In the genomic region with DNA sequence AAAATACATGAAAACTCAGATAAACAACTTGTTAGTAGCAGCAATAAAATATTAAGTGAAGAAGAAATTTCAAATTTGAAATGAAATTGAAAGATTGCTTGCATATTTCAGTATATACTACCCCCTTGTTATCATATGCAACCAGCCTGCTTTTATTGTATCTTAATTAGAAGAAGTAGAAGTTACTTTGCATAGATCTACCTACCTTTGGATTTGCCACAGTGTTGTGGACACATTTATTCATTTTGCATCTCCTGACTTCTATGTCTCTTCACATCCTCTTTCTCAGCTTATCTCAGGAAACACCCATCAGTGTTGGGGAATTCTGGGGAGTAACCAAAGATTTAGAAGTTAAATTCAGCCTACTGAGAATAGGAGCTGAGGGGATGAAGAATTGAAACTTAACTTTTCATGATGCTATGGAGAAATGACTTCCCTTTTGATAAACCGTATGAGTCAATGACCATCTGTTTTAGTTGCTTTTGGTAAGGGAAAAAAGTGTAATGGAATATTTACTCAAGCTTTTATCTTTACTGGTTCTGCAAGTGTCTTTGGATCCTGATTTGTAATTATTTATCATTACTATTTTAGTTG, we compare ENCODE assay signal across 16 cellular contexts.
DNase-seq lines count a peak whose midpoint lies in the region; ATAC-seq and TF ChIP-seq lines count a peak whose summit lies in the region.
"Had no signal": no experiment of that assay in that cellular context is flagged by ENCODE, and none has a peak within 500 bp of the region (broad histone marks: within the 10 kb centered on the region; RNA-seq: fewer than 3 reads in every experiment).

No MANE protein-coding gene starts in this region.

- WGBS in right lobe of liver (ENCODE audit: insufficient coverage, low coverage, low lambda C conversion rate, missing lambda C conversion rate): 60% methylated on average over 1 of the region's 1 CpG

- no peak overlapping the region for H3K27ac Mint-ChIP-seq in Calu3 (ENCODE audit: unreplicated experiment)

- H3K4me3 ChIP-seq in right lobe of liver: no peak overlapping the region
- H3K4me3 ChIP-seq: lung had no signal

- no peaks in the 10 kb centered on the region for H3K36me3 Mint-ChIP-seq in Calu3 (ENCODE audit: insufficient read depth, unreplicated experiment)

- no peak for TF ChIP-seq POLR2A in right lobe of liver (IDR thresholded peaks at IDR 0.05)

- no peak overlapping the region for H3K4me3 Mint-ChIP-seq in Calu3 (ENCODE audit: low read depth, unreplicated experiment)
- H3K4me3 Mint-ChIP-seq: activated T-cell treated with anti-CD3 and anti-CD28 coated beads, Interleukin-2, amount 50 U/mL, for 4 hours had no signal

- TF ChIP-seq CTCF in right lobe of liver (IDR thresholded peaks at IDR 0.05): no peak
- no peak for TF ChIP-seq CTCF in Calu3 (IDR thresholded peaks at IDR 0.05; ENCODE audit: unreplicated experiment)

- no peaks in the 10 kb centered on the region for H3K27me3 ChIP-seq in right lobe of liver

- BruUV-seq in Calu3 (replicated peaks; lab: Mats Ljungman, UMichigan): no TSS peak

- H3K9me3 Mint-ChIP-seq in Calu3 (ENCODE audit: low read depth, unreplicated experiment): no peaks in the 10 kb centered on the region
- H3K9me3 Mint-ChIP-seq: activated T-cell treated with anti-CD3 and anti-CD28 coated beads, Interleukin-2, amount 50 U/mL, for 4 hours had no signal

- no peaks in the 10 kb centered on the region for H3K27me3 Mint-ChIP-seq in Calu3 (ENCODE audit: unreplicated experiment)

- ATAC-seq in GM21723 (IDR thresholded peaks at IDR 0.05; ENCODE audit: unreplicated experiment) (peak; percentile 36), right lobe of liver (peak; percentile 50 to 68 (median 53))
- ATAC-seq: activated T-cell treated with anti-CD3 and anti-CD28 coated beads, Interleukin-2, amount 50 U/mL, for 4 hours had no signal

- peaks cover 0 to 3% (median 0%) of the 10 kb centered on the region in 4 donors for H3K4me1 ChIP-seq in right lobe of liver

- peak overlapping the region in 2 of 3 donors; percentile 3 for H3K27ac ChIP-seq in right lobe of liver
- H3K27ac ChIP-seq: 22Rv1, epithelial cell of prostate, VCaP had no signal

- intact Hi-C loops in right lobe of liver (cut with DNase I): no loop called here
- intact Hi-C loops in Calu3 (cut with micrococcal nuclease; ENCODE audit: unreplicated experiment): no loop called here

- H3K36me3 ChIP-seq in right lobe of liver: peaks cover 0 to 9% (median 0%) of the 10 kb centered on the region in 4 donors

- H3K4me1 Mint-ChIP-seq in Calu3 (ENCODE audit: low read depth, unreplicated experiment): no peaks in the 10 kb centered on the region

- H3K9me3 ChIP-seq in right lobe of liver: no peaks in the 10 kb centered on the region

- CTCF ChIA-PET in Calu3 (lab: Charles Lee): no interaction called here

- DNase-seq in DMS 273 (lab: John Stamatoyannopoulos, UW; ENCODE audit: unreplicated experiment) (peak; percentile 8), DMS 273 treated with DMSO at 0.1 percent for 48 hours (lab: John Stamatoyannopoulos, UW) (no peak), SKM-1 (lab: John Stamatoyannopoulos, UW; ENCODE audit: unreplicated experiment) (peak; percentile 39), right lobe of liver (no peak), DMS114 treated with DMSO at 0.1 percent for 48 hours (lab: John Stamatoyannopoulos, UW; ENCODE audit: unreplicated experiment) (no peak), NCI-H524 (lab: John Stamatoyannopoulos, UW) (no peak), Calu3 (no peak)
- DNase-seq: activated T-cell treated with anti-CD3 and anti-CD28 coated beads, Interleukin-2, amount 50 U/mL, for 4 hours; NCI-H446; occipital lobe; trophoblast cell had no signal

Comparison
In these comparisons a context has a peak if more than half of its experiments do, and no peak if none do; other contexts are left out.
1. DNase-seq: peak in DMS 273 (single experiment) and SKM-1 (single experiment); none in DMS 273 treated with DMSO at 0.1 percent for 48 hours (single experiment), right lobe of liver (0 of 3), DMS114 treated with DMSO at 0.1 percent for 48 hours (single experiment), NCI-H524 (0 of 2) and Calu3 (single experiment).